In genomic region chr1:101253976-101254660, GRCh38 we compare ENCODE assay signal across 10 cellular contexts. TPM values are rescaled to one million over a fixed set of nuclear protein-coding genes. Genes with fewer than 3 reads are reported as not detected.
A peak's percentile ranks its signal among the peaks of the same experiment; 100 is the strongest.
DNase-seq lines count a peak whose midpoint lies in the region; ATAC-seq and TF ChIP-seq lines count a peak whose summit lies in the region.
"Had no signal": no experiment of that assay in that cellular context is flagged by ENCODE, and none has a peak within 500 bp of the region (broad histone marks: within the 10 kb centered on the region; RNA-seq: fewer than 3 reads in every experiment).

No MANE protein-coding gene starts in this region.

- H3K4me3 ChIP-seq in fibroblast of villous mesenchyme (ENCODE audit: low read depth, low read length) = peak overlapping the region; percentile 20
- H3K4me3 ChIP-seq in CD8-positive, alpha-beta memory T cell (ENCODE audit: low read length) = no peak overlapping the region

- H3K27ac ChIP-seq in CD8-positive, alpha-beta memory T cell (ENCODE audit: low read depth, low read length) = no peak overlapping the region

- H3K4me3 Mint-ChIP-seq in CD8-positive, alpha-beta memory T cell = no peak overlapping the region

- no peaks in the 10 kb centered on the region for H3K9me3 ChIP-seq in CD8-positive, alpha-beta memory T cell (ENCODE audit: low read length)

- CTCF ChIA-PET in CD8-positive, alpha-beta memory T cell (lab: Charles Lee) = interaction anchor here (1.5 to 3.9 kb wide), 2 partner anchors 14 to 15 kb away, joined by 7 to 43 read pairs; no protein-coding TSS in a partner anchor

- peaks cover 52 to 64% (median 62%) of the 10 kb centered on the region in 3 donors for H3K4me1 Mint-ChIP-seq in CD8-positive, alpha-beta memory T cell

- H3K36me3 Mint-ChIP-seq in CD8-positive, alpha-beta memory T cell = peaks cover 0 to 1% (median 0%) of the 10 kb centered on the region in 3 donors

- POLR2A ChIA-PET in CD8-positive, alpha-beta memory T cell (lab: Charles Lee) = no interaction called here

- no peaks in the 10 kb centered on the region for H3K9me3 Mint-ChIP-seq in CD8-positive, alpha-beta memory T cell

- no peaks in the 10 kb centered on the region for H3K27me3 Mint-ChIP-seq in CD8-positive, alpha-beta memory T cell

- no peaks in the 10 kb centered on the region for H3K27me3 ChIP-seq in CD8-positive, alpha-beta memory T cell (ENCODE audit: insufficient read depth, low read length, poor library complexity, severe bottlenecking)

- no peak for TF ChIP-seq CTCF in fibroblast of villous mesenchyme (IDR thresholded peaks at IDR 0.05; ENCODE audit: insufficient read depth, low read depth, low read length)

- H3K4me1 ChIP-seq in CD8-positive, alpha-beta memory T cell (ENCODE audit: insufficient read depth, low read length) = peaks cover 50% of the 10 kb centered on the region

- no peak for ATAC-seq in HG03039 (IDR thresholded peaks at IDR 0.05; ENCODE audit: unreplicated experiment)

- DNase-seq in ACHN (peak; percentile 46), GM04504 (ENCODE audit: low read depth) (peak; percentile 78), RKO (ENCODE audit: low spot score) (peak; percentile 56), fibroblast of villous mesenchyme (ENCODE audit: low read depth) (peak; percentile 54), DMS79 treated with DMSO at 0.1 percent for 48 hours (lab: John Stamatoyannopoulos, UW) (no peak)
- DNase-seq in CD8-positive, alpha-beta memory T cell = no peak
- DNase-seq in stimulated activated CD8-positive, alpha-beta memory T cell treated with anti-CD3 and anti-CD28 coated beads, Interleukin-4, amount 100 ng/mL, for 48 hours = no peak
- DNase-seq: DMS79 had no signal

- H3K27ac Mint-ChIP-seq in CD8-positive, alpha-beta memory T cell = peak overlapping the region in 4 of 8 donors; percentile 9 to 70 (median 34)
- H3K27ac Mint-ChIP-seq: progenitor cell of endocrine pancreas had no signal

- no peaks in the 10 kb centered on the region for H3K36me3 ChIP-seq in CD8-positive, alpha-beta memory T cell (ENCODE audit: insufficient read depth, low read length)

- in situ Hi-C loops in ACHN (cut with HindIII; ENCODE audit: low pct_ligation_motif_present, low pct_unique_long_range_greater_than_20kb, low sequenced_read_pairs) = no loop called here

RNA-seq across cellular contexts. Expression of gene S1PR1, which starts 17.3 kb away (rescaled TPM):
- total RNA-seq in fibroblast of villous mesenchyme = 9.9 and 12.9 TPM in 2 replicates
- total RNA-seq in CD8-positive, alpha-beta memory T cell = 100 to 1,000 TPM; 118 to 123 TPM
- 203 TPM for polyA plus RNA-seq in CD8-positive, alpha-beta memory T cell

Comparison
In these comparisons a context has a peak if more than half of its experiments do, and no peak if none do; other contexts are left out.
1. DNase-seq: peak in ACHN (single experiment), GM04504 (single experiment), RKO (single experiment) and fibroblast of villous mesenchyme (single experiment); none in CD8-positive, alpha-beta memory T cell (0 of 5), stimulated activated CD8-positive, alpha-beta memory T cell treated with anti-CD3 and anti-CD28 coated beads, Interleukin-4, amount 100 ng/mL, for 48 hours (single experiment) and DMS79 treated with DMSO at 0.1 percent for 48 hours (single experiment).